Comparison of ENCODE assay signal across 8 cellular contexts in the genomic region with DNA sequence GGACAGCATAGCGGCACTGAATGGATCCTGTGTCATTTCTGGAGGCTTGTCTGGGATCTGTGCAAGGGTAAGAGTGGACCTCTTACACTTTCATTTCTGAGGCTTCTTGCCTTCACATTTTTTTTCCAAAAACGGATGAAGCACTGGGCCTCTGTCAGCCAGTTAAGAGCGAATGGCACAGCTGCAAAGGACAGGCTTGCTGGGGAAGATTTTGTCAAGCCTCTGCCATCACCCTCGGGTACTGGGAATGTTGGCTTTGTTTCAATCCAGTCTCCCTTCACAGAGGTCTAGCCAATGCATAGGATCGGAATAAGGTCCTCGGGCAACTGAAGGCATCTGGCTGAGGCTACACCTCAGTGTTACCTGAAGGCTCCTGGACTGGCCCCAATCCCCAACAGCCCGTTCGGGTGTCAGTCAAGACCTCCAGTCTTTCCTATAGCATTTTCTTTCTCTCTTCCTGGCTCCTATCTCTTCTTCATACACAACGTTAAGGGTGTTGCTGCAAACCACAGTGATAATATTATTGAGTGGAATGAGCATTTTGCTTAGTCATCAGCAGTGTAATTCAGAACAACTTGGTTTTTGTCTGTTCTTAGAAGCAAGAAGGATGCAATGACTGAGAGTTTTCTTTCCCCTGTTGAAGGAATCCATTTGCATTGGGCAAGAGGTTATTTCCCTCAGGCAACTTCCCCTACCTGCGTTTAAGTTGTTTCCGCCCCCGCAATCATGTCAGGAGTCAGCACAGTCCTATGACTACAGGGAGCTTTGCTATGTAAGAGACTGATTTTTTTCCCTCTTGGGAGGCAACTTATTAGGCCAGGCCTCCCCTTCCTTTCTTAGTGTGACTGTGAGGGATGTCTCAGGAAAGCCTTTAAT. TPM values are rescaled to one million over a fixed set of nuclear protein-coding genes. Genes with fewer than 3 reads are reported as not detected.
DNase-seq lines count a peak whose midpoint lies in the region; ATAC-seq and TF ChIP-seq lines count a peak whose summit lies in the region.

No MANE protein-coding gene starts in this region.

- H3K4me1 Mint-ChIP-seq in CD4-positive, alpha-beta T cell (ENCODE audit: low read depth), result peaks cover 90% of the 10 kb centered on the region
- peaks cover 71% of the 10 kb centered on the region for H3K4me1 Mint-ChIP-seq in activated T-cell treated with anti-CD3 and anti-CD28 coated beads, Interleukin-2, amount 50 U/mL, for 72 hours (ENCODE audit: low read depth)

- peaks cover 18% of the 10 kb centered on the region for H3K4me1 ChIP-seq in lower lobe of right lung

- H3K4me3 ChIP-seq in lower lobe of right lung, result no peak overlapping the region

- H3K9me3 Mint-ChIP-seq in CD4-positive, alpha-beta T cell, result no peaks in the 10 kb centered on the region
- peaks cover 2 to 5% of the 10 kb centered on the region in 2 donors for H3K9me3 Mint-ChIP-seq in activated T-cell treated with anti-CD3 and anti-CD28 coated beads, Interleukin-2, amount 50 U/mL, for 72 hours

- POLR2A ChIA-PET in CD4-positive, alpha-beta T cell (lab: Charles Lee), result interaction anchor here (0.7 to 1.3 kb wide), 3 partner anchors 22 to 50 kb away, joined by 3 read pairs; a partner anchor contains a TSS

- TF ChIP-seq CTCF in CD4-positive, alpha-beta T cell (IDR thresholded peaks at IDR 0.05), result no peak
- TF ChIP-seq CTCF in lower lobe of right lung (IDR thresholded peaks at IDR 0.05), result no peak

- no peaks in the 10 kb centered on the region for H3K9me3 ChIP-seq in CD4-positive, alpha-beta T cell (ENCODE audit: control insufficient read depth, low read length)
- no peaks in the 10 kb centered on the region for H3K9me3 ChIP-seq in lower lobe of right lung

- no peak overlapping the region for H3K27ac ChIP-seq in CD4-positive, alpha-beta T cell (ENCODE audit: low read depth, low read length)
- H3K27ac ChIP-seq in lower lobe of right lung, result no peak overlapping the region

- H3K27me3 Mint-ChIP-seq in CD4-positive, alpha-beta T cell, result no peaks in the 10 kb centered on the region
- H3K27me3 Mint-ChIP-seq in activated T-cell treated with anti-CD3 and anti-CD28 coated beads, Interleukin-2, amount 50 U/mL, for 72 hours (ENCODE audit: low read depth), result no peaks in the 10 kb centered on the region

- ATAC-seq in CD4-positive, alpha-beta T cell (ENCODE audit: poor library complexity), result peak; percentile 76
- ATAC-seq in GM21360 (IDR thresholded peaks at IDR 0.05; ENCODE audit: unreplicated experiment) (peak; percentile 74), HG03575 (IDR thresholded peaks at IDR 0.05; ENCODE audit: extremely low read depth, insufficient number of reproducible peaks, low FRiP score, unreplicated experiment) (peak; percentile 58), lower lobe of right lung (peak; percentile 61 to 67)
- ATAC-seq in activated T-cell treated with anti-CD3 and anti-CD28 coated beads, Interleukin-2, amount 50 U/mL, for 72 hours (replicated peaks in 1 of 2), result peak; percentile 92 to 94

- CTCF ChIA-PET in CD4-positive, alpha-beta T cell (lab: Charles Lee), result no interaction called here

- intact Hi-C loops in CD4-positive, alpha-beta T cell (cut with DNase I, micrococcal nuclease), result loop anchor here in 1 of 2 experiments (2.0 kb wide), 1 partner anchor 19 kb away; no protein-coding TSS in a partner anchor
- intact Hi-C loops in lower lobe of right lung (cut with DNase I), result no loop called here

- no peaks in the 10 kb centered on the region for H3K27me3 ChIP-seq in CD4-positive, alpha-beta T cell (ENCODE audit: control insufficient read depth, insufficient read depth, low read length)
- H3K27me3 ChIP-seq in lower lobe of right lung (ENCODE audit: low read depth), result no peaks in the 10 kb centered on the region

- H3K27ac Mint-ChIP-seq in CD4-positive, alpha-beta T cell, result peak overlapping the region; percentile 76
- peak overlapping the region; percentile 67 for H3K27ac Mint-ChIP-seq in activated T-cell treated with anti-CD3 and anti-CD28 coated beads, Interleukin-2, amount 50 U/mL, for 72 hours

- H3K4me3 Mint-ChIP-seq in CD4-positive, alpha-beta T cell, result no peak overlapping the region
- peak overlapping the region; percentile 12 to 63 for H3K4me3 Mint-ChIP-seq in activated T-cell treated with anti-CD3 and anti-CD28 coated beads, Interleukin-2, amount 50 U/mL, for 72 hours

- peaks cover 27% of the 10 kb centered on the region for H3K36me3 ChIP-seq in lower lobe of right lung

- peaks cover 93% of the 10 kb centered on the region for H3K36me3 Mint-ChIP-seq in CD4-positive, alpha-beta T cell (ENCODE audit: low read depth)
- H3K36me3 Mint-ChIP-seq in activated T-cell treated with anti-CD3 and anti-CD28 coated beads, Interleukin-2, amount 50 U/mL, for 72 hours (ENCODE audit: insufficient read depth in 2 of 2), result peaks cover 15 to 31% of the 10 kb centered on the region in 2 donors

- DNase-seq in CD4-positive, alpha-beta T cell, result peak in 2 of 10 experiments; percentile 12
- peak; percentile 75 to 76 for DNase-seq in activated T-cell treated with anti-CD3 and anti-CD28 coated beads, Interleukin-2, amount 50 U/mL, for 72 hours
- DNase-seq in lower lobe of right lung (peak; percentile 69), NCI-H748 treated with DMSO at 0.1 percent for 48 hours (lab: John Stamatoyannopoulos, UW) (no peak), glomerular visceral epithelial cell (ENCODE audit: extremely low spot score) (no peak), DMS79 (lab: John Stamatoyannopoulos, UW) (no peak)

RNA-seq across cellular contexts. Expression of a gene that starts 22.8 kb away (rescaled TPM):
- 10 to 100 TPM; 25.4 to 28.9 TPM for total RNA-seq in CD4-positive, alpha-beta T cell
- 10 to 100 TPM; 22.8 to 24.8 TPM for total RNA-seq in activated T-cell treated with anti-CD3 and anti-CD28 coated beads, Interleukin-2, amount 50 U/mL, for 72 hours
- 16.7 TPM for total RNA-seq in lower lobe of right lung

RNA-seq across cellular contexts. Expression of a gene that starts 23.2 kb away (rescaled TPM):
- 100 to 1,000 TPM; 307 to 329 TPM for total RNA-seq in CD4-positive, alpha-beta T cell
- total RNA-seq in activated T-cell treated with anti-CD3 and anti-CD28 coated beads, Interleukin-2, amount 50 U/mL, for 72 hours, result 10 to 100 TPM; 45.7 to 55.0 TPM
- 91.3 TPM for total RNA-seq in lower lobe of right lung

Comparison
In these comparisons a context has a peak if more than half of its experiments do, and no peak if none do; other contexts are left out.
1. DNase-seq: peak in activated T-cell treated with anti-CD3 and anti-CD28 coated beads, Interleukin-2, amount 50 U/mL, for 72 hours (2 of 2) and lower lobe of right lung (single experiment); none in NCI-H748 treated with DMSO at 0.1 percent for 48 hours (single experiment), glomerular visceral epithelial cell (single experiment) and DMS79 (single experiment).
2. Peak in every context shown above with its lines, with median percentiles within 50 percentile points of each other: ATAC-seq.